ENCODE assay signal across 26 cellular contexts in genomic region chrX:51407520-51408409, GRCh38.
"Had no signal": no experiment of that assay in that cellular context is flagged by ENCODE, and none has a peak within 500 bp of the region (broad histone marks: within the 10 kb centered on the region; RNA-seq: fewer than 3 reads in every experiment).

No MANE protein-coding gene starts in this region.

- H3K9me3 ChIP-seq: ascending aorta, SJCRH30 had no signal

- DNase-seq: activated CD4-positive, alpha-beta T cell treated with anti-CD3 and anti-CD28 coated beads, Interleukin-2, amount 10 ng/mL, durations not matched to agents 24 days and 14 days; activated CD4-positive, alpha-beta T cell treated with anti-CD3 and anti-CD28 coated beads, Interleukin-2, amount 50 U/mL, for 4 hours; activated CD8-positive, alpha-beta T cell treated with anti-CD3 and anti-CD28 coated beads for 36 hours; activated gamma-delta T cell; activated naive CD4-positive, alpha-beta T cell treated with Interleukin-2 at 50 U/mL for 16 hours; activated naive CD8-positive, alpha-beta T cell treated with anti-CD3 and anti-CD28 coated beads, Interleukin-2, amount 10 ng/mL, durations not matched to agents 7 days and 5 days; activated T-cell treated with anti-CD3 and anti-CD28 coated beads, Interleukin-2, amount 50 U/mL, for 1 hour; activated T-cell treated with anti-CD3 and anti-CD28 coated beads, Interleukin-2, amount 50 U/mL, for 72 hours; amygdala; Karpas-422; NCI-H1105; NCI-H1417 treated with DMSO at 0.1 percent for 48 hours; NCI-H187 treated with DMSO at 0.1 percent for 48 hours; NCI-H2081; NCI-H345; NCI-H524 treated with DMSO at 0.1 percent for 48 hours; SHP77; SJCRH30; T1000; WERI-Rb-1 had no signal

- H3K27me3 Mint-ChIP-seq: activated CD4-positive, alpha-beta T cell treated with anti-CD3 and anti-CD28 coated beads, Interleukin-2, amount 10 ng/mL, durations not matched to agents 24 days and 14 days; activated CD8-positive, alpha-beta T cell treated with anti-CD3 and anti-CD28 coated beads for 36 hours; activated naive CD4-positive, alpha-beta T cell treated with anti-CD3 and anti-CD28 coated beads, Interleukin-2, amount 50 U/mL, for 24 hours; activated T-helper 17 cell treated with anti-CD3 and anti-CD28 coated beads, Interleukin-2, amount 50 U/mL, for 72 hours had no signal

- H3K9me3 Mint-ChIP-seq: activated CD4-positive, alpha-beta T cell treated with anti-CD3 and anti-CD28 coated beads, Interleukin-2, amount 10 ng/mL, durations not matched to agents 24 days and 14 days; activated CD8-positive, alpha-beta T cell treated with anti-CD3 and anti-CD28 coated beads for 36 hours; activated naive CD4-positive, alpha-beta T cell treated with anti-CD3 and anti-CD28 coated beads, Interleukin-2, amount 50 U/mL, for 24 hours; activated naive CD8-positive, alpha-beta T cell treated with anti-CD3 and anti-CD28 coated beads, Interleukin-2, amount 10 ng/mL, durations not matched to agents 7 days and 5 days; activated T-cell treated with anti-CD3 and anti-CD28 coated beads, Interleukin-2, amount 50 U/mL, for 72 hours; activated T-helper 17 cell treated with anti-CD3 and anti-CD28 coated beads, Interleukin-2, amount 50 U/mL, for 72 hours had no signal

- H3K27ac Mint-ChIP-seq: activated CD4-positive, alpha-beta T cell treated with anti-CD3 and anti-CD28 coated beads, Interleukin-2, amount 10 ng/mL, durations not matched to agents 24 days and 14 days; activated CD8-positive, alpha-beta T cell treated with anti-CD3 and anti-CD28 coated beads for 36 hours; activated naive CD4-positive, alpha-beta T cell treated with anti-CD3 and anti-CD28 coated beads, Interleukin-2, amount 50 U/mL, for 24 hours; activated naive CD8-positive, alpha-beta T cell treated with anti-CD3 and anti-CD28 coated beads, Interleukin-2, amount 10 ng/mL, durations not matched to agents 7 days and 5 days; activated T-cell treated with anti-CD3 and anti-CD28 coated beads, Interleukin-2, amount 50 U/mL, for 72 hours; activated T-helper 17 cell treated with anti-CD3 and anti-CD28 coated beads, Interleukin-2, amount 50 U/mL, for 72 hours had no signal

- H3K4me3 ChIP-seq: ascending aorta, cardiac muscle cell, SJCRH30, SK-N-MC had no signal

- H3K36me3 Mint-ChIP-seq: activated naive CD8-positive, alpha-beta T cell treated with anti-CD3 and anti-CD28 coated beads, Interleukin-2, amount 10 ng/mL, durations not matched to agents 7 days and 5 days had no signal

- H3K4me1 ChIP-seq: ascending aorta, SJCRH30 had no signal

- H3K36me3 ChIP-seq: ascending aorta, cardiac muscle cell, SJCRH30, WERI-Rb-1 had no signal

- H3K4me3 Mint-ChIP-seq: activated CD4-positive, alpha-beta T cell treated with anti-CD3 and anti-CD28 coated beads, Interleukin-2, amount 10 ng/mL, durations not matched to agents 24 days and 14 days; activated CD8-positive, alpha-beta T cell treated with anti-CD3 and anti-CD28 coated beads for 36 hours; activated naive CD4-positive, alpha-beta T cell treated with anti-CD3 and anti-CD28 coated beads, Interleukin-2, amount 50 U/mL, for 24 hours; activated naive CD8-positive, alpha-beta T cell treated with anti-CD3 and anti-CD28 coated beads, Interleukin-2, amount 10 ng/mL, durations not matched to agents 7 days and 5 days; activated T-cell treated with anti-CD3 and anti-CD28 coated beads, Interleukin-2, amount 50 U/mL, for 72 hours; activated T-helper 17 cell treated with anti-CD3 and anti-CD28 coated beads, Interleukin-2, amount 50 U/mL, for 72 hours had no signal

- H3K4me1 Mint-ChIP-seq: activated CD4-positive, alpha-beta T cell treated with anti-CD3 and anti-CD28 coated beads, Interleukin-2, amount 10 ng/mL, durations not matched to agents 24 days and 14 days; activated naive CD4-positive, alpha-beta T cell treated with anti-CD3 and anti-CD28 coated beads, Interleukin-2, amount 50 U/mL, for 24 hours; activated naive CD8-positive, alpha-beta T cell treated with anti-CD3 and anti-CD28 coated beads, Interleukin-2, amount 10 ng/mL, durations not matched to agents 7 days and 5 days; activated T-helper 17 cell treated with anti-CD3 and anti-CD28 coated beads, Interleukin-2, amount 50 U/mL, for 72 hours had no signal

- H3K27ac ChIP-seq: ascending aorta, cardiac muscle cell, SJCRH30, SK-N-MC, WERI-Rb-1 had no signal

- ATAC-seq: activated CD8-positive, alpha-beta T cell treated with anti-CD3 and anti-CD28 coated beads for 36 hours; activated T-cell treated with anti-CD3 and anti-CD28 coated beads, Interleukin-2, amount 50 U/mL, for 72 hours; activated T-helper 17 cell treated with anti-CD3 and anti-CD28 coated beads, Interleukin-2, amount 50 U/mL, for 72 hours; Panc1 had no signal

- H3K27me3 ChIP-seq: ascending aorta, cardiac muscle cell, SJCRH30 had no signal
